In genomic region chr16:85173077-85173980, GRCh38 we compare ENCODE assay signal across 10 cellular contexts.
DNase-seq lines count a peak whose midpoint lies in the region; FAIRE-seq and TF ChIP-seq lines count a peak whose summit lies in the region.
"Had no signal": no experiment of that assay in that cellular context is flagged by ENCODE, and none has a peak within 500 bp of the region (broad histone marks: within the 10 kb centered on the region; RNA-seq: fewer than 3 reads in every experiment).

No MANE protein-coding gene starts in this region.

- H3K27me3 ChIP-seq in tibial artery, result no peaks in the 10 kb centered on the region
- H3K27me3 ChIP-seq in dorsolateral prefrontal cortex, result peaks cover 0 to 81% (median 26%) of the 10 kb centered on the region in 45 donors

- intact Hi-C loops in kidney (cut with DNase I) (no loop called here), tibial artery (cut with DNase I; ENCODE audit: low total_unique reads) (no loop called here), dorsolateral prefrontal cortex (cut with DNase I) (no loop called here)

- H3K4me3 ChIP-seq in kidney (ENCODE audit: low read length in 2 of 2), result peak overlapping the region in 1 of 2 donors; percentile 54
- no peak overlapping the region for H3K4me3 ChIP-seq in tibial artery
- peak overlapping the region in 13 of 59 donors; percentile 10 to 47 (median 38) for H3K4me3 ChIP-seq in dorsolateral prefrontal cortex

- H3K27ac ChIP-seq in kidney (ENCODE audit: low read depth in 2 of 2, low read length in 2 of 2) (peak overlapping the region in 1 of 2 donors; percentile 15), tibial artery (peak overlapping the region; percentile 13 to 54), dorsolateral prefrontal cortex (peak overlapping the region in 1 of 59 donors; percentile 58)
- H3K27ac ChIP-seq: 22Rv1 had no signal

- DNase-seq in NCI-H1092 treated with DMSO at 0.1 percent for 48 hours (lab: John Stamatoyannopoulos, UW) (peak; percentile 39), NCI-H1092 (lab: John Stamatoyannopoulos, UW) (no peak), amniotic epithelial cell (ENCODE audit: low read depth) (peak; percentile 99), kidney (peak; percentile 63), tibial artery (no peak), NCI-H1417 treated with DMSO at 0.1 percent for 48 hours (lab: John Stamatoyannopoulos, UW) (no peak), SIG-M5 (lab: John Stamatoyannopoulos, UW) (no peak), dorsolateral prefrontal cortex (no peak)
- DNase-seq: occipital lobe had no signal

- no peaks in the 10 kb centered on the region for H3K9me3 ChIP-seq in kidney (ENCODE audit: control insufficient read depth in 1 of 2, low read length in 2 of 2)
- H3K9me3 ChIP-seq in tibial artery, result no peaks in the 10 kb centered on the region

- no peak overlapping the region for H3K9ac ChIP-seq in kidney (ENCODE audit: low read length in 2 of 2)

- TF ChIP-seq CTCF in kidney (IDR thresholded peaks at IDR 0.05; ENCODE audit: borderline replicate concordance, extremely low read depth, insufficient read depth) (no peak), tibial artery (IDR thresholded peaks at IDR 0.05) (no peak), dorsolateral prefrontal cortex (IDR thresholded peaks at IDR 0.05 in 54 of 56, conservative IDR thresholded peaks at IDR 0.05 in 2 of 56; ENCODE audit: low read depth in 1 of 56, partially characterized antibody in 56 of 56) (no peak)

- H3K4me1 ChIP-seq in kidney (ENCODE audit: control insufficient read depth in 1 of 2, insufficient read depth in 1 of 2, low read depth in 1 of 2, low read length in 2 of 2) (peaks cover 13 to 38% of the 10 kb centered on the region in 2 donors), tibial artery (peaks cover 0 to 58% (median 40%) of the 10 kb centered on the region in 4 donors)

- no peak for FAIRE-seq in kidney (lab: Jason Lieb, UNC)

- H3K36me3 ChIP-seq in kidney (ENCODE audit: control insufficient read depth in 1 of 2, insufficient read depth in 2 of 2, low read length in 2 of 2) (no peaks in the 10 kb centered on the region), tibial artery (no peaks in the 10 kb centered on the region)

Comparison
In these comparisons a context has a peak if more than half of its experiments do, and no peak if none do; other contexts are left out.
1. DNase-seq: peak in NCI-H1092 treated with DMSO at 0.1 percent for 48 hours (single experiment), amniotic epithelial cell (single experiment) and kidney (single experiment); none in NCI-H1092 (single experiment), tibial artery (0 of 2), NCI-H1417 treated with DMSO at 0.1 percent for 48 hours (single experiment), SIG-M5 (single experiment) and dorsolateral prefrontal cortex (0 of 10).